In the genomic region with DNA sequence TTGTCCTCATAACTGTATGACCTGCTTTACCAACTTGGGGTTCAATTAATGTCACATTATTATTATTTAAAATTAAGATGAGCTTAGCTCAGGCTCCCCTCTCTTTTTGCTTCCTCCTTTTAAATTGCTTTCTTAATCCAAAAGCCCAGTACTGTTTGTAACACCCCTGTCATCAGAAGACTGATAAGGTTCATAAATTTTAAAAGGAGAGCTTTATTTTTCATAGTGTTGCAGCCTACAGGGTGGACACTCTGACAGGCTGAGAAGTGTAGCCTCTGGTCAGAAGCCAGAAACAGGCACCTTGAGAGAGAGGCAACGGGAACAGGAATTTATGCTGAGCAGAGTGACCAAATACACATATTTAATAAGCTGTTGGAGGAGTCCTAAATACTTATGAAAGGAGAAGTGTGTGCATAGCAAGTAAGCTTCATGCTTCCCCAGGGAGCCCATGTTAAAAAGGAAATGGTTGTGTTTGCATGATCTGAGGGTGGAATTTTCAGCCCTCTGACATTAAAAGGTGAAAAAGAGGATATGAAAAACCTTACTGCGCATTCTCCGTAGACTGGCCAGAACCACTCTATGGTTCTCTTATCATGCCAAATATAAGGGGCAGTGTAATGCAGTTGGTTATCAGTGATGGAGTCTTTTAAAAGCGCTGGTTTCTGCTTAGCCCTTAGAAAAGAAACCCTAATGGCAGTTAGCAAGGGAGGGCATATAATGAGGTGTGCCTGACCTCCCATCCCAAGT, we compare ENCODE assay signal across 10 cellular contexts. TPM values are rescaled to one million over a fixed set of nuclear protein-coding genes. Genes with fewer than 3 reads are reported as not detected.
DNase-seq lines count a peak whose midpoint lies in the region; ATAC-seq and FAIRE-seq lines count a peak whose summit lies in the region.
"Had no signal": no experiment of that assay in that cellular context is flagged by ENCODE, and none has a peak within 500 bp of the region (broad histone marks: within the 10 kb centered on the region; RNA-seq: fewer than 3 reads in every experiment).

No MANE protein-coding gene starts in this region.

- H3K27ac ChIP-seq in CD4-positive, CD25-positive, alpha-beta regulatory T cell (ENCODE audit: insufficient read depth, low read length, poor library complexity, severe bottlenecking), result no peak overlapping the region
- H3K27ac ChIP-seq: C4-2B had no signal

- no peaks in the 10 kb centered on the region for H3K36me3 ChIP-seq in CD4-positive, CD25-positive, alpha-beta regulatory T cell (ENCODE audit: control insufficient read depth, insufficient read depth, low read length)

- H3K4me3 ChIP-seq in CD4-positive, CD25-positive, alpha-beta regulatory T cell (ENCODE audit: low read depth, low read length), result no peak overlapping the region

- H3K4me1 Mint-ChIP-seq in CD4-positive, CD25-positive, alpha-beta regulatory T cell, result no peaks in the 10 kb centered on the region

- H3K27me3 Mint-ChIP-seq in CD4-positive, CD25-positive, alpha-beta regulatory T cell, result peaks cover 18% of the 10 kb centered on the region

- no peaks in the 10 kb centered on the region for H3K36me3 Mint-ChIP-seq in CD4-positive, CD25-positive, alpha-beta regulatory T cell

- H3K4me1 ChIP-seq in CD4-positive, CD25-positive, alpha-beta regulatory T cell (ENCODE audit: control insufficient read depth, insufficient read depth, low read length, poor library complexity, severe bottlenecking), result no peaks in the 10 kb centered on the region

- peaks cover 0 to 5% (median 0%) of the 10 kb centered on the region in 7 donors for H3K9me3 Mint-ChIP-seq in CD4-positive, CD25-positive, alpha-beta regulatory T cell

- peaks cover 13% of the 10 kb centered on the region for H3K27me3 ChIP-seq in CD4-positive, CD25-positive, alpha-beta regulatory T cell (ENCODE audit: control insufficient read depth, insufficient read depth, low read length)

- peak; percentile 31 to 44 for ATAC-seq in CD4-positive, CD25-positive, alpha-beta regulatory T cell (ENCODE audit: low read depth in 2 of 2)
- ATAC-seq in GM19438 (IDR thresholded peaks at IDR 0.05; ENCODE audit: low read depth, unreplicated experiment) (peak; percentile 76), HG03066 (IDR thresholded peaks at IDR 0.05; ENCODE audit: low read depth, unreplicated experiment) (peak; percentile 88)
- ATAC-seq: Panc1 had no signal

- FAIRE-seq in RCC 7860 (lab: Jason Lieb, UNC), result no peak

- H3K9me3 ChIP-seq in CD4-positive, CD25-positive, alpha-beta regulatory T cell (ENCODE audit: control insufficient read depth in 2 of 2, low read length in 2 of 2), result no peaks in the 10 kb centered on the region

- no peak overlapping the region for H3K27ac Mint-ChIP-seq in CD4-positive, CD25-positive, alpha-beta regulatory T cell

- DNase-seq in CD4-positive, CD25-positive, alpha-beta regulatory T cell, result no peak
- DNase-seq in SKM-1 treated with dmso at 0.1 percent for 144 hours (lab: John Stamatoyannopoulos, UW; ENCODE audit: unreplicated experiment) (peak; percentile 48), cerebellar cortex (ENCODE audit: low spot score) (no peak), RCC 7860 (ENCODE audit: low spot score) (no peak), GOT3 (lab: John Stamatoyannopoulos, UW) (no peak)
- DNase-seq in NK-92 treated with Interleukin-12 subunit alpha and Interleukin-12 subunit beta, amount 100 ng/mL, for 24 hours (lab: John Stamatoyannopoulos, UW), result no peak

- no peak overlapping the region for H3K4me3 Mint-ChIP-seq in CD4-positive, CD25-positive, alpha-beta regulatory T cell

RNA-seq across cellular contexts. Expression of gene FGGY, which starts 30.5 kb away (rescaled TPM):
- total RNA-seq in CD4-positive, CD25-positive, alpha-beta regulatory T cell, result 7.7 TPM
- polyA plus RNA-seq in CD4-positive, CD25-positive, alpha-beta regulatory T cell, result 1 to 10 TPM; 1.9 to 5.9 (median 3.9) TPM

Comparison
In these comparisons a context has a peak if more than half of its experiments do, and no peak if none do; other contexts are left out.
1. ATAC-seq: peak in every context shown above with its lines; median percentile 88 in HG03066; 76 in GM19438; 38 in CD4-positive, CD25-positive, alpha-beta regulatory T cell.